Comparison of ENCODE assay signal across 18 cellular contexts in the genomic region with DNA sequence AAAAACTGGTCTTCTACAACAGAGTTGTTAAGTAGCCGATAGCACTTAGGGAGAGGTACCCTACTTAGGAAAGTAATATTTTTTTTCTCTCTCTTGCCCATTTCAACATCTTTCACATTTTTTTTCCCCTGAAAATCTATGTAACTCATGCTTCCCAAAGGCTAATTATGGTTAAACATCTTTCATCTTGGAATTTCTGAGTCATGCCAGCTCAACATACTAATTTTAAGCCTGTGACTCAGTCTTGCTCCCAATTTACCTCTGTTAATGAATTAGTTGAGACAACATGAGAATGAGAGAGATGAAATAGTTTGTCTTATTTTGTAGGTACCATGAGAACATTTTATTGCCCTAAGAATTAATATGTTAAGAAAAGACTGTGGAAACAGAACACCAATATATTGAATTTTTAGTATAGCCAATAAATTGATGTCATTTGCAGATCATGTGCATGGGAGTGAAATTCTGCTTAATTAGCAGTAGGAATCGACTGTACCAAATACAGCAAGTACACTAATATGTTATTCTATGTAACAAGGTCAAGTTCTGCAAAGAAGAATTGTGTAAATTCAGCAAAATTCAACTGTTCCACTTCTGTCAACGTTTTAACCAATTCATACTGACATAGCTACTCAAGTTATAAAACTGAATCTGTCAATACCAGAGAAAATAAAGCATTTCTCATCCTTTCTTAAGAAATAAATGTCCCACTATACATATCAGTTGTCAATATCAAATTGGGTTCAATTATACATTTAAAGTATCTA.
DNase-seq lines count a peak whose midpoint lies in the region; ATAC-seq and TF ChIP-seq lines count a peak whose summit lies in the region.
"Had no signal": no experiment of that assay in that cellular context is flagged by ENCODE, and none has a peak within 500 bp of the region (broad histone marks: within the 10 kb centered on the region; RNA-seq: fewer than 3 reads in every experiment).

No MANE protein-coding gene starts in this region.

- TF ChIP-seq CTCF in HFFc6 (IDR thresholded peaks at IDR 0.05) (no peak), fibroblast of pulmonary artery (IDR thresholded peaks at IDR 0.05; ENCODE audit: low read length, missing control alignments) (no peak), retinal pigment epithelial cell (conservative IDR thresholded peaks at IDR 0.05; ENCODE audit: low read depth, low read length) (no peak)

- no peaks in the 10 kb centered on the region for H3K27me3 ChIP-seq in adipocyte (replicated peaks; ENCODE audit: control insufficient read depth, insufficient read depth, low read length)
- H3K27me3 ChIP-seq: ascending aorta had no signal

- H3K4me3 Mint-ChIP-seq in HFFc6: peak overlapping the region; percentile 39; the same call in 1 of the 2 replicates
- H3K4me3 Mint-ChIP-seq: nephron had no signal

- no peak for ATAC-seq in GM18873 (IDR thresholded peaks at IDR 0.05; ENCODE audit: low FRiP score, unreplicated experiment)
- no peak for ATAC-seq in GM18868 (IDR thresholded peaks at IDR 0.05; ENCODE audit: unreplicated experiment)

- peaks cover 25% of the 10 kb centered on the region for H3K4me1 Mint-ChIP-seq in HFFc6 (ENCODE audit: low read depth)

- H3K9me3 ChIP-seq in adipocyte (ENCODE audit: control insufficient read depth, low read length): no peaks in the 10 kb centered on the region
- H3K9me3 ChIP-seq: ascending aorta had no signal

- H3K9ac ChIP-seq in adipocyte (ENCODE audit: low read length): no peak overlapping the region

- H3K4me1 ChIP-seq in adipocyte (ENCODE audit: control insufficient read depth, insufficient read depth, low read length): peaks cover 20% of the 10 kb centered on the region
- H3K4me1 ChIP-seq: ascending aorta had no signal

- no peaks in the 10 kb centered on the region for H3K27me3 Mint-ChIP-seq in HFFc6 (ENCODE audit: insufficient read depth)

- peak; percentile 79 for DNase-seq in HFFc6
- peak; percentile 66 for DNase-seq in adipocyte (ENCODE audit: low read depth)
- DNase-seq in fibroblast of pulmonary artery (ENCODE audit: low read depth): peak; percentile 23
- peak; percentile 92 for DNase-seq in retinal pigment epithelial cell (ENCODE audit: low read depth)
- no peak for DNase-seq in NCI-H774 (lab: John Stamatoyannopoulos, UW)
- DNase-seq: activated CD4-positive, alpha-beta T cell treated with anti-CD3 and anti-CD28 coated beads, Interleukin-2, amount 50 U/mL, for 4 hours; activated naive CD4-positive, alpha-beta T cell treated with Interleukin-2 at 50 U/mL for 16 hours; C1 segment of cervical spinal cord; mesendoderm; NCI-H1436 treated with DMSO at 0.1 percent for 48 hours; NCI-H2227 treated with DMSO at 0.1 percent for 48 hours; Right ventricle myocardium superior; T-helper 1 cell had no signal

- H3K27ac Mint-ChIP-seq in HFFc6: peak overlapping the region; percentile 79
- H3K27ac Mint-ChIP-seq: nephron had no signal

- H3K4me3 ChIP-seq in adipocyte (ENCODE audit: low read length) (no peak overlapping the region), fibroblast of pulmonary artery (replicated peaks; ENCODE audit: low read depth, low read length) (no peak overlapping the region), retinal pigment epithelial cell (ENCODE audit: low read length) (no peak overlapping the region)
- H3K4me3 ChIP-seq: ascending aorta, coronary artery had no signal

- H3K9me3 Mint-ChIP-seq in HFFc6: no peaks in the 10 kb centered on the region
- H3K9me3 Mint-ChIP-seq: nephron had no signal

- H3K36me3 ChIP-seq in adipocyte (ENCODE audit: control insufficient read depth, insufficient read depth, low read length, severe bottlenecking): no peaks in the 10 kb centered on the region
- H3K36me3 ChIP-seq: ascending aorta had no signal

- H3K36me3 Mint-ChIP-seq in HFFc6 (ENCODE audit: low read depth): no peaks in the 10 kb centered on the region
